ENCODE assay signal across 1 cellular context in genomic region chr4:99091174-99091573, GRCh38.
TF ChIP-seq lines count a peak whose summit lies in the region.

No MANE protein-coding gene starts in this region.

TF ChIP-seq in SK-N-SH, 30 proteins besides CTCF, POLR2A, EP300 and RAD21 (continued from another document):
- TF ChIP-seq PBX3 (IDR thresholded peaks at IDR 0.05), result no peak
